Comparison of ENCODE assay signal across 8 cellular contexts in the genomic region with DNA sequence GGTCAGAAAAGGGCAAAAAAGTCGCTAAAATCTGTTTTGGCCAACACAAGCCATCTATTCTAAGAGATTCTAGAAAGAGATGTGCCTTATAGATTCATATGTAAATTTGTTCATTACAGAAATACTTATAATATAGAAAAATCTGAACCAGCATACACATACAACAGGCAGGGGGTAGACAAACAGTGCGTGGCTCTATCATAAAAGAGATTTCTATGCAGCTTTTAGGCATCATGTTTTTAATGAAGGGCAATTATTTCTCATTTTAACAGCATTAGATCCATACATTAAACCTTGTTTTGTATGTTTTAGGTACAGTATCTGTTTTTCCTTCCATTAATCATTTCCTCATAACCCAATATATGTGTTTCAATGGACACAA. TPM values are rescaled to one million over a fixed set of nuclear protein-coding genes. Genes with fewer than 3 reads are reported as not detected.
DNase-seq lines count a peak whose midpoint lies in the region; ATAC-seq, FAIRE-seq and TF ChIP-seq lines count a peak whose summit lies in the region.

No MANE protein-coding gene starts in this region.

- H3K27ac ChIP-seq in brain microvascular endothelial cell, result peak overlapping the region; percentile 85
- peak overlapping the region; percentile 99 for H3K27ac ChIP-seq in muscle layer of duodenum (ENCODE audit: low read length)

- H3K27me3 ChIP-seq in brain microvascular endothelial cell (replicated peaks) (no peaks in the 10 kb centered on the region), muscle layer of duodenum (ENCODE audit: low read depth, low read length) (no peaks in the 10 kb centered on the region)

- no peak for TF ChIP-seq POLR2A in GM12892 (IDR thresholded peaks at IDR 0.05; ENCODE audit: low read depth, low read length)

- in situ Hi-C loops in brain microvascular endothelial cell (cut with HindIII; ENCODE audit: low pct_ligation_motif_present, low sequenced_read_pairs), result no loop called here

- no peak for DNase-seq in stimulated activated naive CD8-positive, alpha-beta T cell treated with anti-CD3 and anti-CD28 coated beads, Interleukin-15, Interleukin-2, amounts not matched to agents 100 U/mL and 50 U/mL, for 24 hours
- DNase-seq in brain microvascular endothelial cell (no peak), C1 segment of cervical spinal cord (lab: John Stamatoyannopoulos, UW) (no peak), RCC 7860 (ENCODE audit: low spot score) (no peak), GM12892 (ENCODE audit: insufficient read length) (no peak)

- H3K9me3 ChIP-seq in muscle layer of duodenum (ENCODE audit: control insufficient read depth in 1 of 2, low read length in 2 of 2), result no peaks in the 10 kb centered on the region

- no peaks in the 10 kb centered on the region for H3K9me3 Mint-ChIP-seq in stimulated activated naive CD8-positive, alpha-beta T cell treated with anti-CD3 and anti-CD28 coated beads, Interleukin-15, Interleukin-2, amounts not matched to agents 100 ng/mL and 50 ng/mL, for 24 hours

- H3K36me3 Mint-ChIP-seq in stimulated activated naive CD8-positive, alpha-beta T cell treated with anti-CD3 and anti-CD28 coated beads, Interleukin-15, Interleukin-2, amounts not matched to agents 100 ng/mL and 50 ng/mL, for 24 hours (ENCODE audit: low read depth), result peaks cover 21% of the 10 kb centered on the region

- H3K4me3 ChIP-seq in brain microvascular endothelial cell (ENCODE audit: low read depth, low read length) (peak overlapping the region; percentile 62), muscle layer of duodenum (ENCODE audit: low read depth in 1 of 2, low read length in 2 of 2) (peak overlapping the region; percentile 84 to 98)

- no peak for TF ChIP-seq CTCF in brain microvascular endothelial cell (IDR thresholded peaks at IDR 0.05; ENCODE audit: low read depth, low read length, missing control alignments)

- H3K4me3 Mint-ChIP-seq in stimulated activated naive CD8-positive, alpha-beta T cell treated with anti-CD3 and anti-CD28 coated beads, Interleukin-15, Interleukin-2, amounts not matched to agents 100 ng/mL and 50 ng/mL, for 24 hours, result peak overlapping the region; percentile 96

- H3K27ac Mint-ChIP-seq in stimulated activated naive CD8-positive, alpha-beta T cell treated with anti-CD3 and anti-CD28 coated beads, Interleukin-15, Interleukin-2, amounts not matched to agents 100 ng/mL and 50 ng/mL, for 24 hours, result peak overlapping the region; percentile 97

- H3K4me1 Mint-ChIP-seq in stimulated activated naive CD8-positive, alpha-beta T cell treated with anti-CD3 and anti-CD28 coated beads, Interleukin-15, Interleukin-2, amounts not matched to agents 100 ng/mL and 50 ng/mL, for 24 hours (ENCODE audit: low read depth), result peaks cover 63% of the 10 kb centered on the region

- FAIRE-seq in RCC 7860 (lab: Jason Lieb, UNC), result no peak
- no peak for FAIRE-seq in GM12892 (lab: Jason Lieb, UNC)

- H3K27me3 Mint-ChIP-seq in stimulated activated naive CD8-positive, alpha-beta T cell treated with anti-CD3 and anti-CD28 coated beads, Interleukin-15, Interleukin-2, amounts not matched to agents 100 ng/mL and 50 ng/mL, for 24 hours, result no peaks in the 10 kb centered on the region

- no peak for ATAC-seq in stimulated activated naive CD8-positive, alpha-beta T cell treated with anti-CD3 and anti-CD28 coated beads, Interleukin-15, Interleukin-2, amounts not matched to agents 100 U/mL and 50 U/mL, for 24 hours
- ATAC-seq in activated CD4-positive, CD25-positive, alpha-beta regulatory T cell treated with anti-CD3 and anti-CD28 coated beads, Interleukin-2, amount 50 U/mL, for 24 hours, result no peak

- H3K4me1 ChIP-seq in muscle layer of duodenum (ENCODE audit: control insufficient read depth in 1 of 2, insufficient read depth in 2 of 2, low read length in 2 of 2), result peaks cover 8 to 10% of the 10 kb centered on the region in 2 donors

- peaks cover 11% of the 10 kb centered on the region for H3K36me3 ChIP-seq in brain microvascular endothelial cell (replicated peaks)
- H3K36me3 ChIP-seq in muscle layer of duodenum (ENCODE audit: control insufficient read depth in 1 of 2, insufficient read depth in 2 of 2, low read length in 2 of 2), result peaks cover 5 to 9% of the 10 kb centered on the region in 2 donors

RNA-seq across cellular contexts. Expression of a gene that starts 0.7 kb away (rescaled TPM):
- 31.0 TPM for polyA plus RNA-seq in GM12892 (2012; ENCODE audit: missing spikeins)

RNA-seq across cellular contexts. Expression of a gene that starts 16.8 kb away (rescaled TPM):
- 16.3 TPM for polyA plus RNA-seq in GM12892 (2012; ENCODE audit: missing spikeins)

RNA-seq across cellular contexts. Expression of a gene that starts 38.9 kb away (rescaled TPM):
- polyA plus RNA-seq in GM12892 (2012; ENCODE audit: missing spikeins), result 42.5 TPM

RNA-seq across cellular contexts. Expression of a gene that starts 58.1 kb away (rescaled TPM):
- polyA plus RNA-seq in GM12892 (2012; ENCODE audit: missing spikeins), result 40.1 TPM

RNA-seq across cellular contexts. Expression of a gene that starts 59.1 kb away (rescaled TPM):
- polyA plus RNA-seq in GM12892 (2012; ENCODE audit: missing spikeins), result 0.70 TPM
